Comparison of ENCODE assay signal across 8 cellular contexts in the genomic region with DNA sequence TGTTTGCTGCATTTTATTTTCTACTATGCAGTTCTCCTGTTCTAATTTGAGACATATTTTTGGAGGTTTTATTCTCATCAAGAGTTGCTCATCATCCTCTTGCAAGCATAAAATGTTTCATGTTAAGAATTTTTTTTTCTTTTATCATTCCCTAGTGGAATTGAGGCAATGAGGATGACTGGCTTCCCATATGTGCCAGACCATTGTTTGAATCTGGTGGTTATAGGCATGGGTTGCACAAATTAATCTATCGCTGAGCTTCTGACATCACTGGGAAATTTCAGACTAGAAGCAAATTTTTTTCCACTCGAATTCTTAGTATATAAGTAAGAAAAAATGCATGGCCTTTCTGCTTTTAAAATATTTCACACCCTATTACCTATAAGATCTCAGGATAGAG.
"Had no signal": no experiment of that assay in that cellular context is flagged by ENCODE, and none has a peak within 500 bp of the region (broad histone marks: within the 10 kb centered on the region; RNA-seq: fewer than 3 reads in every experiment).

No MANE protein-coding gene starts in this region.

- DNase-seq: GOT3, H7, HFFc6, IMR-90 had no signal

- H3K9me3 ChIP-seq: HAP-1 had no signal

- H3K27ac Mint-ChIP-seq: HFFc6 had no signal

- H3K4me3 Mint-ChIP-seq: HFFc6 had no signal

- H3K27ac ChIP-seq: HL-60 had no signal

- H3K36me3 ChIP-seq: HAP-1 had no signal

- H3K4me3 ChIP-seq: HAP-1, K562 had no signal

- H3K9me3 Mint-ChIP-seq: HFFc6 had no signal

- ATAC-seq: HCT116, K562 had no signal
